Comparison of ENCODE assay signal across 29 cellular contexts in the genomic region with DNA sequence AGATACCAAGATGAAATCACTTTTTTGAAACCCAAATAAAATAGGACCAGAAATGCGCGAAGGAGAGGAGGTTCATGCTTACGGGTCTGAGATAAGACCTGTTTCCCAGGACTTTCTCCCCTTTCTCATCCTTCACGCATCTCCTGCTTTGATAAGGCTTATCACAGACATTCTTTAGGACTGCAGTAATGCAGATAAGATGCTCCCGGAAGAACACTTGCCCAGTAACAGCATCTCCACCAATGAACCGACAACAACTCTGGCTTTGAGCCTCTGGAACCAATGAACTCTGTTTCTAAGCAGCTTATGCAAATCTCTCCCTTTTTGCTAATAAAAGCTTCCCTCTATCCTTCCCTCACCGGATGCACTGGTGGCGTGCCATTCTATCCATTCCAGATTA.
DNase-seq lines count a peak whose midpoint lies in the region; ATAC-seq and TF ChIP-seq lines count a peak whose summit lies in the region.
"Had no signal": no experiment of that assay in that cellular context is flagged by ENCODE, and none has a peak within 500 bp of the region (broad histone marks: within the 10 kb centered on the region; RNA-seq: fewer than 3 reads in every experiment).

No MANE protein-coding gene starts in this region.

- POLR2A ChIA-PET in MCF 10A (lab: Yijun Ruan, JAX): no interaction called here

- H3K36me3 Mint-ChIP-seq in GM23338 (ENCODE audit: low read depth) (no peaks in the 10 kb centered on the region), MCF 10A (ENCODE audit: insufficient read depth, unreplicated experiment) (no peaks in the 10 kb centered on the region)
- H3K36me3 Mint-ChIP-seq: activated naive CD8-positive, alpha-beta T cell treated with anti-CD3 and anti-CD28 coated beads, Interleukin-2, amount 10 ng/mL, durations not matched to agents 7 days and 5 days; brain had no signal

- 0 out of 2 replicates have a peak, but pooled peaks cover 6% of the 10 kb centered on the region for H3K9me2 ChIP-seq in GM23338 (ENCODE audit: insufficient read depth)

- H3K4me3 ChIP-seq in GM23338 (no peak overlapping the region), fibroblast of the aortic adventitia (ENCODE audit: low read depth, low read length) (no peak overlapping the region)
- H3K4me3 ChIP-seq: mucosa of descending colon, psoas muscle, skin epidermis, upper lobe of right lung had no signal

- no peak overlapping the region for H3K27ac ChIP-seq in GM23338 (ENCODE audit: low read depth)
- H3K27ac ChIP-seq: foreskin keratinocyte, psoas muscle, skin epidermis, upper lobe of right lung had no signal

- peaks cover 6% of the 10 kb centered on the region; the same call in 2 of the 3 replicates for H3K9me3 Mint-ChIP-seq in GM23338
- no peaks in the 10 kb centered on the region for H3K9me3 Mint-ChIP-seq in MCF 10A (ENCODE audit: unreplicated experiment)
- H3K9me3 Mint-ChIP-seq: neural crest cell had no signal

- no peaks in the 10 kb centered on the region for H3K27me3 ChIP-seq in GM23338 (ENCODE audit: insufficient read depth)
- H3K27me3 ChIP-seq: foreskin keratinocyte, upper lobe of right lung had no signal

- TF ChIP-seq CTCF in GM23338 (conservative IDR thresholded peaks at IDR 0.05; ENCODE audit: low read depth in 2 of 2) (no peak), fibroblast of the aortic adventitia (IDR thresholded peaks at IDR 0.05; ENCODE audit: insufficient read depth, low read length) (no peak), MCF 10A (IDR thresholded peaks at IDR 0.05; ENCODE audit: unreplicated experiment) (no peak)

- in situ Hi-C loops in KBM-7 (cut with MboI; ENCODE audit: low pct_unique_long_range_greater_than_20kb, low sequenced_read_pairs): no loop called here

- no peak overlapping the region for H3K4me2 ChIP-seq in GM23338

- H4K20me1 ChIP-seq in GM23338 (replicated peaks; ENCODE audit: insufficient read depth): no peaks in the 10 kb centered on the region

- H3K4me1 Mint-ChIP-seq in GM23338 (peaks cover 10% of the 10 kb centered on the region; the same call in 2 of the 3 replicates), MCF 10A (ENCODE audit: insufficient read depth, unreplicated experiment) (peaks cover 11% of the 10 kb centered on the region)
- H3K4me1 Mint-ChIP-seq: activated naive CD8-positive, alpha-beta T cell treated with anti-CD3 and anti-CD28 coated beads, Interleukin-2, amount 10 ng/mL, durations not matched to agents 7 days and 5 days; brain; CD8-positive, alpha-beta memory T cell; neural crest cell; stimulated activated naive CD8-positive, alpha-beta T cell treated with anti-CD3 and anti-CD28 coated beads, Interleukin-15, amount 100 ng/mL, for 72 hours had no signal

- H3K4me1 ChIP-seq in GM23338 (ENCODE audit: insufficient read depth): peaks cover 9% of the 10 kb centered on the region; the same call in 1 of the 2 replicates
- H3K4me1 ChIP-seq: foreskin keratinocyte, psoas muscle, upper lobe of right lung had no signal

- H2AFZ ChIP-seq in GM23338: no peak overlapping the region

- peak; percentile 69 for DNase-seq in GM23338 (ENCODE audit: low spot score)
- DNase-seq in SK-N-DZ (ENCODE audit: low spot score): peak; percentile 57
- DNase-seq in fibroblast of the aortic adventitia (ENCODE audit: low read depth): peak; percentile 28
- DNase-seq in mucosa of gallbladder (ENCODE audit: low spot score): peak; percentile 24
- DNase-seq in KBM-7: no peak
- no peak for DNase-seq in MCF 10A (ENCODE audit: unreplicated experiment)
- DNase-seq in MV-4-11 (lab: John Stamatoyannopoulos, UW): no peak
- DNase-seq: activated CD4-positive, alpha-beta T cell treated with anti-CD3 and anti-CD28 coated beads, Interleukin-2, amount 50 U/mL, for 1 hour; activated CD8-positive, alpha-beta memory T cell treated with anti-CD3 and anti-CD28 coated beads, Interleukin-2, amount 50 U/mL, for 4 hours; activated naive CD8-positive, alpha-beta T cell treated with anti-CD3 and anti-CD28 coated beads, Interleukin-2, amount 10 ng/mL, durations not matched to agents 7 days and 5 days; CD8-positive, alpha-beta memory T cell; DMS79 treated with DMSO at 0.1 percent for 48 hours; foreskin keratinocyte; KG1; mucosa of descending colon; NCI-H1105 treated with DMSO at 0.1 percent for 48 hours; NCI-H69; PC-3; psoas muscle; SIG-M5; stimulated activated CD4-positive, alpha-beta T cell treated with anti-CD3 and anti-CD28 coated beads, Interleukin-4, amount 100 ng/mL, for 24 hours; stimulated activated naive CD8-positive, alpha-beta T cell treated with anti-CD3 and anti-CD28 coated beads, Interleukin-15, amount 100 ng/mL, for 72 hours; upper lobe of right lung had no signal

- peak; percentile 86 for ATAC-seq in GM23338
- no peak for ATAC-seq in HG03039 (IDR thresholded peaks at IDR 0.05; ENCODE audit: unreplicated experiment)
- ATAC-seq: foreskin keratinocyte; left lobe of liver; mucosa of descending colon; PC-3; psoas muscle; stimulated activated naive CD8-positive, alpha-beta T cell treated with anti-CD3 and anti-CD28 coated beads, Interleukin-15, amount 100 ng/mL, for 72 hours; upper lobe of right lung had no signal

- BruUV-seq in MCF 10A (replicated peaks; lab: Mats Ljungman, UMichigan): no TSS peak

- H3K27ac Mint-ChIP-seq in GM23338 (no peak overlapping the region), MCF 10A (ENCODE audit: low read depth, unreplicated experiment) (no peak overlapping the region)
- H3K27ac Mint-ChIP-seq: activated naive CD8-positive, alpha-beta T cell treated with anti-CD3 and anti-CD28 coated beads, Interleukin-2, amount 10 ng/mL, durations not matched to agents 7 days and 5 days; brain; CD8-positive, alpha-beta memory T cell; stimulated activated naive CD8-positive, alpha-beta T cell treated with anti-CD3 and anti-CD28 coated beads, Interleukin-15, amount 100 ng/mL, for 72 hours; T-helper 1 cell treated with Interleukin-12 subunit alpha and Interleukin-12 subunit beta and Interleukin-4 antibody, amounts not matched to agents 30 μg/mL and 1 μg/mL, for 36 hours had no signal

- H3K27me3 Mint-ChIP-seq in GM23338 (ENCODE audit: insufficient read depth, low read depth, poor library complexity) (no peaks in the 10 kb centered on the region), MCF 10A (ENCODE audit: insufficient read depth, unreplicated experiment) (no peaks in the 10 kb centered on the region)
- H3K27me3 Mint-ChIP-seq: activated naive CD8-positive, alpha-beta T cell treated with anti-CD3 and anti-CD28 coated beads, Interleukin-2, amount 10 ng/mL, durations not matched to agents 7 days and 5 days; stimulated activated naive CD8-positive, alpha-beta T cell treated with anti-CD3 and anti-CD28 coated beads, Interleukin-15, amount 100 ng/mL, for 72 hours had no signal

- H3K36me3 ChIP-seq in GM23338 (ENCODE audit: insufficient read depth): no peaks in the 10 kb centered on the region
- H3K36me3 ChIP-seq: upper lobe of right lung had no signal

- no peak overlapping the region for H3K4me3 Mint-ChIP-seq in GM23338
- no peak overlapping the region for H3K4me3 Mint-ChIP-seq in MCF 10A (ENCODE audit: unreplicated experiment)
- H3K4me3 Mint-ChIP-seq: activated naive CD8-positive, alpha-beta T cell treated with anti-CD3 and anti-CD28 coated beads, Interleukin-2, amount 10 ng/mL, durations not matched to agents 7 days and 5 days; brain; CD8-positive, alpha-beta memory T cell; neural crest cell; stimulated activated naive CD8-positive, alpha-beta T cell treated with anti-CD3 and anti-CD28 coated beads, Interleukin-15, amount 100 ng/mL, for 72 hours; T-helper 1 cell treated with Interleukin-12 subunit alpha and Interleukin-12 subunit beta and Interleukin-4 antibody, amounts not matched to agents 30 μg/mL and 1 μg/mL, for 36 hours had no signal

- intact Hi-C loops in MCF 10A (cut with micrococcal nuclease): no loop called here

- H3K79me2 ChIP-seq in GM23338 (replicated peaks; ENCODE audit: insufficient read depth): no peaks in the 10 kb centered on the region

- H3F3A ChIP-seq in GM23338 (replicated peaks; ENCODE audit: low read depth): no peaks in the 10 kb centered on the region

- CTCF ChIA-PET in MCF 10A (lab: Yijun Ruan, JAX): interaction anchor here (0.6 to 1.6 kb wide), 6 partner anchors 16 to 805 kb away, joined by 3 to 4 read pairs (median 3); no protein-coding TSS in a partner anchor

TF ChIP-seq in GM23338, 12 proteins besides CTCF, POLR2A, EP300 and RAD21 (continues in another document):
- TF ChIP-seq POLR2AphosphoS5 (IDR thresholded peaks at IDR 0.05; ENCODE audit: low read depth) (no peak), EZH2 (IDR thresholded peaks at IDR 0.05; ENCODE audit: low read depth, unreplicated experiment) (no peak), CREB1 (CRISPR knock-in tag; IDR thresholded peaks at IDR 0.05; ENCODE audit: low read depth) (no peak), ETS1 (IDR thresholded peaks at IDR 0.05) (no peak), STAT1 (IDR thresholded peaks at IDR 0.05; ENCODE audit: unreplicated experiment) (no peak), ZNF331 (CRISPR knock-in tag; IDR thresholded peaks at IDR 0.05; ENCODE audit: low read depth) (no peak)

Comparison
In these comparisons a context has a peak if more than half of its experiments do, and no peak if none do; other contexts are left out.
1. DNase-seq: peak in GM23338 (single experiment), SK-N-DZ (single experiment), fibroblast of the aortic adventitia (single experiment) and mucosa of gallbladder (single experiment); none in KBM-7 (single experiment), MCF 10A (single experiment) and MV-4-11 (single experiment).